Comparison of ENCODE assay signal across 2 cellular contexts in genomic region chr9:133341369-133342082, GRCh38.
TF ChIP-seq lines count a peak whose summit lies in the region.

No MANE protein-coding gene starts in this region.

TF ChIP-seq in HepG2, 621 proteins besides CTCF, POLR2A, EP300 and RAD21:
- TF ChIP-seq RBFOX2 (IDR thresholded peaks at IDR 0.05; ENCODE audit: low read depth, low read length) (peak; percentile 25; the same call in 1 of the 2 replicates), NR3C1 (CRISPR knock-in tag; IDR thresholded peaks at IDR 0.05) (no peak)

TF ChIP-seq in GM23338, 12 proteins besides CTCF, POLR2A, EP300 and RAD21:
- TF ChIP-seq STAT1 (IDR thresholded peaks at IDR 0.05; ENCODE audit: unreplicated experiment) (no peak), ZNF462 (CRISPR knock-in tag; IDR thresholded peaks at IDR 0.05) (no peak), EZH2phosphoT487 (IDR thresholded peaks at IDR 0.05; ENCODE audit: unreplicated experiment) (no peak), ZNF114 (CRISPR knock-in tag; IDR thresholded peaks at IDR 0.05) (no peak), JUNB (IDR thresholded peaks at IDR 0.05; ENCODE audit: unreplicated experiment) (no peak), CREB1 (CRISPR knock-in tag; IDR thresholded peaks at IDR 0.05; ENCODE audit: low read depth) (no peak), EZH2 (IDR thresholded peaks at IDR 0.05; ENCODE audit: low read depth, unreplicated experiment) (no peak), ZNF331 (CRISPR knock-in tag; IDR thresholded peaks at IDR 0.05; ENCODE audit: low read depth) (no peak), NANOG (IDR thresholded peaks at IDR 0.05; ENCODE audit: borderline replicate concordance) (no peak)
- TF ChIP-seq, protein P1, sequence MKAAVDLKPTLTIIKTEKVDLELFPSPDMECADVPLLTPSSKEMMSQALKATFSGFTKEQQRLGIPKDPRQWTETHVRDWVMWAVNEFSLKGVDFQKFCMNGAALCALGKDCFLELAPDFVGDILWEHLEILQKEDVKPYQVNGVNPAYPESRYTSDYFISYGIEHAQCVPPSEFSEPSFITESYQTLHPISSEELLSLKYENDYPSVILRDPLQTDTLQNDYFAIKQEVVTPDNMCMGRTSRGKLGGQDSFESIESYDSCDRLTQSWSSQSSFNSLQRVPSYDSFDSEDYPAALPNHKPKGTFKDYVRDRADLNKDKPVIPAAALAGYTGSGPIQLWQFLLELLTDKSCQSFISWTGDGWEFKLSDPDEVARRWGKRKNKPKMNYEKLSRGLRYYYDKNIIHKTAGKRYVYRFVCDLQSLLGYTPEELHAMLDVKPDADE (IDR thresholded peaks at IDR 0.05), result no peak
TF ChIP-seq in GM23338: peak in this region for 0.
